24 cellular contexts compared by ENCODE assay signal in the genomic region with DNA sequence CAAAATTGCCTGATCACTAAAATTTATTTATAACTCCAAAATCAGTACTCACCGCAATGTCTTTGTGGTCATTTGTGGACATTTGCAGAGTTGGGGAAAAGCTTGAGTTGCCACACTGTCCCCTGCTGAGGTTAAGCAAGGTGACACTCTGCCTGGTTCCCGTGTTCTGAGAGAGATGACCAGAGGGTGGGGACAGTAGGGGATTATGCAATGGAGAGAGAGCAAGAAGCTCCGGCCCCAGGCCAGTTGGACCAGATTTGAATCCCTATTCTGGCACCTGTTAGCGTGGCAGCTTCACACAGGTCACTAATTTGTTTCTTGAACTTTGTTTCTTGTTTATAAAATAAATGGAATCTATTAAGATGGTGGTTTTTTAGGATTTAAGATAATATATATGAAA. TPM values are rescaled to one million over a fixed set of nuclear protein-coding genes. Genes with fewer than 3 reads are reported as not detected.
DNase-seq lines count a peak whose midpoint lies in the region; ATAC-seq, FAIRE-seq and TF ChIP-seq lines count a peak whose summit lies in the region.
"Had no signal": no experiment of that assay in that cellular context is flagged by ENCODE, and none has a peak within 500 bp of the region (broad histone marks: within the 10 kb centered on the region; RNA-seq: fewer than 3 reads in every experiment).

No MANE protein-coding gene starts in this region.

- no peaks in the 10 kb centered on the region for H3K27me3 Mint-ChIP-seq in activated T-helper 17 cell treated with anti-CD3 and anti-CD28 coated beads, Interleukin-2, amount 50 U/mL, for 72 hours

- peaks cover 100% of the 10 kb centered on the region for H3K36me3 Mint-ChIP-seq in activated T-helper 17 cell treated with anti-CD3 and anti-CD28 coated beads, Interleukin-2, amount 50 U/mL, for 72 hours (ENCODE audit: low read depth)

- peak overlapping the region; percentile 41 for H3K4me2 ChIP-seq in Loucy (ENCODE audit: low read depth, low read length, poor library complexity, severe bottlenecking)
- H3K4me2 ChIP-seq: SK-N-SH had no signal

- H3K9me2 ChIP-seq in Loucy (replicated peaks; ENCODE audit: low read depth, low read length), result no peaks in the 10 kb centered on the region
- H3K9me2 ChIP-seq: SK-N-SH had no signal

- DNase-seq in left cardiac atrium (no peak), psoas muscle (peak; percentile 55 to 85), GM12892 (ENCODE audit: insufficient read length) (no peak), NCI-H345 (lab: John Stamatoyannopoulos, UW) (no peak)
- DNase-seq: ACHN, DND-41, GM23248, IMR-90, Kasumi-1, NCI-H1092 treated with DMSO at 0.1 percent for 48 hours, NCI-H146, NCI-H2081, NCI-H510A treated with DMSO at 0.1 percent for 48 hours, NCI-H82, OCI-M1, SHP77 treated with DMSO at 0.1 percent for 48 hours, SK-N-SH had no signal

- no peak for TF ChIP-seq POLR2A in GM12892 (IDR thresholded peaks at IDR 0.05; ENCODE audit: low read depth, low read length)

- ATAC-seq in activated T-helper 17 cell treated with anti-CD3 and anti-CD28 coated beads, Interleukin-2, amount 50 U/mL, for 72 hours (replicated peaks), result no peak
- ATAC-seq in left cardiac atrium, result peak; percentile 77 to 79
- peak; percentile 98 to 99 (median 99) for ATAC-seq in psoas muscle
- ATAC-seq in HG03175 (IDR thresholded peaks at IDR 0.05; ENCODE audit: unreplicated experiment), result no peak

- peak overlapping the region; percentile 55 for H3K27ac Mint-ChIP-seq in activated T-helper 17 cell treated with anti-CD3 and anti-CD28 coated beads, Interleukin-2, amount 50 U/mL, for 72 hours

- H3K4me1 ChIP-seq in Loucy (ENCODE audit: insufficient read depth, low read length, poor library complexity, severe bottlenecking) (peaks cover 5% of the 10 kb centered on the region), psoas muscle (peaks cover 17% of the 10 kb centered on the region)
- H3K4me1 ChIP-seq: HAP-1 had no signal

- peaks cover 25% of the 10 kb centered on the region; the same call in 1 of the 2 replicates for H3K79me2 ChIP-seq in Loucy (ENCODE audit: insufficient read depth, low read length)

- H3K9me3 ChIP-seq in Loucy (ENCODE audit: insufficient read depth, low read depth, low read length) (no peaks in the 10 kb centered on the region), psoas muscle (no peaks in the 10 kb centered on the region)
- H3K9me3 ChIP-seq: HAP-1, SK-N-SH had no signal

- peaks cover 12% of the 10 kb centered on the region for H3K4me1 Mint-ChIP-seq in activated T-helper 17 cell treated with anti-CD3 and anti-CD28 coated beads, Interleukin-2, amount 50 U/mL, for 72 hours

- intact Hi-C loops in left cardiac atrium (cut with DNase I) (no loop called here), psoas muscle (cut with DNase I) (no loop called here)

- 14 to 32% (median 19%) methylated on average over 4 of the region's 4 CpGs for WGBS in psoas muscle, 3 donors

- no peak overlapping the region for H2AFZ ChIP-seq in Loucy (ENCODE audit: low read length)
- H2AFZ ChIP-seq: GM23248 had no signal

- peak overlapping the region; percentile 18 for H3K27ac ChIP-seq in psoas muscle
- H3K27ac ChIP-seq: C4-2B, GM23248, HL-60 had no signal

- no peaks in the 10 kb centered on the region for H3F3A ChIP-seq in Loucy (ENCODE audit: low read depth)

- peaks cover 18% of the 10 kb centered on the region for H4K20me1 ChIP-seq in Loucy (ENCODE audit: insufficient read depth, low read length, poor library complexity, severe bottlenecking)

- H3K4me3 ChIP-seq in Loucy (ENCODE audit: low read length, poor library complexity, severe bottlenecking) (no peak overlapping the region), psoas muscle (no peak overlapping the region)
- H3K4me3 ChIP-seq: GM23248, HAP-1 had no signal

- no peaks in the 10 kb centered on the region for H3K9me3 Mint-ChIP-seq in activated T-helper 17 cell treated with anti-CD3 and anti-CD28 coated beads, Interleukin-2, amount 50 U/mL, for 72 hours

- FAIRE-seq in GM12892 (lab: Jason Lieb, UNC), result no peak
- FAIRE-seq: G401.6 had no signal

- H3K36me3 ChIP-seq in Loucy (ENCODE audit: insufficient read depth, low read length), result peaks cover 94% of the 10 kb centered on the region
- H3K36me3 ChIP-seq in psoas muscle (ENCODE audit: insufficient read depth in 1 of 2, low read depth in 1 of 2), result peaks cover 18 to 95% of the 10 kb centered on the region in 2 donors

- H3K4me3 Mint-ChIP-seq in activated T-helper 17 cell treated with anti-CD3 and anti-CD28 coated beads, Interleukin-2, amount 50 U/mL, for 72 hours, result no peak overlapping the region

- H3K9ac ChIP-seq in Loucy (ENCODE audit: low read depth, low read length, poor library complexity, severe bottlenecking), result no peak overlapping the region
- H3K9ac ChIP-seq: GM23248, SK-N-SH had no signal

- H3K27me3 ChIP-seq in Loucy (ENCODE audit: insufficient read depth, low read length, poor library complexity, severe bottlenecking), result no peaks in the 10 kb centered on the region
- no peaks in the 10 kb centered on the region for H3K27me3 ChIP-seq in psoas muscle (ENCODE audit: insufficient read depth in 3 of 3, low read length in 2 of 3)

- TF ChIP-seq CTCF in Loucy (conservative IDR thresholded peaks at IDR 0.05; ENCODE audit: low read length) (no peak), psoas muscle (IDR thresholded peaks at IDR 0.05) (no peak)

RNA-seq across cellular contexts. Expression of gene ERCC5, which starts 17.8 kb away (rescaled TPM):
- total RNA-seq in activated T-helper 17 cell treated with anti-CD3 and anti-CD28 coated beads, Interleukin-2, amount 50 U/mL, for 72 hours, result 10 to 100 TPM; 65.9 to 95.5 TPM
- 10 to 100 TPM; 27.5 to 30.6 TPM for total RNA-seq in left cardiac atrium
- 10 to 100 TPM; 21.0 to 31.0 (median 27.4) TPM for total RNA-seq in psoas muscle
- polyA plus RNA-seq in psoas muscle, result 10 to 100 TPM; 13.5 to 37.4 (median 23.3) TPM
- 38.0 TPM for polyA plus RNA-seq in GM12892 (2012; ENCODE audit: missing spikeins)

Comparison
In these comparisons a context has a peak if more than half of its experiments do, and no peak if none do; other contexts are left out.
1. ATAC-seq: peak in left cardiac atrium (2 of 2) and psoas muscle (4 of 4); none in activated T-helper 17 cell treated with anti-CD3 and anti-CD28 coated beads, Interleukin-2, amount 50 U/mL, for 72 hours (single experiment) and HG03175 (single experiment).
2. DNase-seq: peak in psoas muscle (2 of 2); none in left cardiac atrium (single experiment), GM12892 (single experiment) and NCI-H345 (single experiment).